ENCODE assay signal across 17 cellular contexts in genomic region chr7:49324707-49325106, GRCh38.
DNase-seq lines count a peak whose midpoint lies in the region; TF ChIP-seq lines count a peak whose summit lies in the region.
"Had no signal": no experiment of that assay in that cellular context is flagged by ENCODE, and none has a peak within 500 bp of the region (broad histone marks: within the 10 kb centered on the region; RNA-seq: fewer than 3 reads in every experiment).

No MANE protein-coding gene starts in this region.

- no peak overlapping the region for H3K4ac ChIP-seq in H9 (ENCODE audit: low read depth, low read length)

- no peak overlapping the region for H2BK20ac ChIP-seq in H9 (ENCODE audit: low read depth, low read length, poor library complexity, severe bottlenecking)

- no peaks in the 10 kb centered on the region for H3K36me3 ChIP-seq in HAP-1 (replicated peaks)
- H3K36me3 ChIP-seq: BLaER1 treated with 17β-estradiol and CSF1 and Interleukin-3, amounts not matched to agents 10 nM and 100 nM had no signal

- no peak overlapping the region for H3T11ph ChIP-seq in H9 (ENCODE audit: low read length)

- in situ Hi-C loops in HAP-1 (cut with MboI; ENCODE audit: low sequenced_read_pairs) = no loop called here

- H3K23ac ChIP-seq in H9 (ENCODE audit: insufficient read length, low read depth, low read length) = no peak overlapping the region

- no peak overlapping the region for H3K27ac ChIP-seq in H9 (ENCODE audit: insufficient read length, low read depth, low read length)
- H3K27ac ChIP-seq: body of pancreas had no signal

- H4K91ac ChIP-seq in H9 (ENCODE audit: insufficient read length, low read depth, low read length) = no peak overlapping the region

- TF ChIP-seq CTCF in AG10803 (conservative IDR thresholded peaks at IDR 0.05; ENCODE audit: low read length) (peak; percentile 25), H9 (conservative IDR thresholded peaks at IDR 0.05) (peak; percentile 44; the same call in 2 of the 3 replicates)

- H2BK12ac ChIP-seq in H9 (ENCODE audit: insufficient read length, low read depth, low read length) = no peak overlapping the region

- H3K27ac Mint-ChIP-seq in H9 = no peak overlapping the region
- H3K27ac Mint-ChIP-seq: activated CD4-positive, alpha-beta T cell treated with anti-CD3 and anti-CD28 coated beads, Interleukin-2, amount 10 ng/mL, durations not matched to agents 7 days and 5 days; activated T-helper 17 cell treated with anti-CD3 and anti-CD28 coated beads, Interleukin-2, amount 50 U/mL, for 72 hours; stimulated activated naive CD8-positive, alpha-beta T cell treated with anti-CD3 and anti-CD28 coated beads, Interleukin-15, Interleukin-2, amounts not matched to agents 100 ng/mL and 50 ng/mL, for 24 hours had no signal

- H3K23me2 ChIP-seq in H9 (ENCODE audit: insufficient read length, low read depth, low read length, poor library complexity, severe bottlenecking) = no peaks in the 10 kb centered on the region

- H3K18ac ChIP-seq in H9 (ENCODE audit: insufficient read length, low read depth, low read length) = peak overlapping the region; percentile 42

- DNase-seq in AG10803 (ENCODE audit: low read depth) (peak; percentile 6), H9 (no peak), RPMI7951 (ENCODE audit: low read depth) (peak; percentile 78), fibroblast of the conjunctiva (ENCODE audit: low read depth) (peak; percentile 3), HAP-1 (ENCODE audit: low spot score in 2 of 2) (no peak), GDM1 (lab: John Stamatoyannopoulos, UW) (no peak), Kasumi-1 (lab: John Stamatoyannopoulos, UW) (no peak)
- no peak for DNase-seq in activated effector memory CD4-positive, alpha-beta T cell treated with anti-CD3 and anti-CD28 coated beads, Interleukin-2, amount 50 U/mL, for 16 hours
- DNase-seq: activated CD4-positive, alpha-beta T cell treated with anti-CD3 and anti-CD28 coated beads, Interleukin-2, amount 10 ng/mL, durations not matched to agents 7 days and 5 days; body of pancreas; NCI-H69; retina; stimulated activated CD4-positive, alpha-beta T cell treated with anti-CD3 and anti-CD28 coated beads, Interleukin-4, amount 100 ng/mL, for 4 hours; T-helper 1 cell had no signal

- peak overlapping the region; percentile 92 for H2AK5ac ChIP-seq in H9 (ENCODE audit: insufficient read length, low read length)

- no peak overlapping the region for H2AFZ ChIP-seq in H9 (ENCODE audit: low read length)

- no peak overlapping the region for H3K4me3 Mint-ChIP-seq in H9
- H3K4me3 Mint-ChIP-seq: activated CD4-positive, alpha-beta T cell treated with anti-CD3 and anti-CD28 coated beads, Interleukin-2, amount 10 ng/mL, durations not matched to agents 7 days and 5 days; activated T-helper 17 cell treated with anti-CD3 and anti-CD28 coated beads, Interleukin-2, amount 50 U/mL, for 72 hours; stimulated activated naive CD8-positive, alpha-beta T cell treated with anti-CD3 and anti-CD28 coated beads, Interleukin-15, Interleukin-2, amounts not matched to agents 100 ng/mL and 50 ng/mL, for 24 hours had no signal

- H3K9me3 Mint-ChIP-seq in H9 = no peaks in the 10 kb centered on the region
- H3K9me3 Mint-ChIP-seq: activated CD4-positive, alpha-beta T cell treated with anti-CD3 and anti-CD28 coated beads, Interleukin-2, amount 10 ng/mL, durations not matched to agents 7 days and 5 days; stimulated activated naive CD8-positive, alpha-beta T cell treated with anti-CD3 and anti-CD28 coated beads, Interleukin-15, Interleukin-2, amounts not matched to agents 100 ng/mL and 50 ng/mL, for 24 hours had no signal

- H3K56ac ChIP-seq in H9 (ENCODE audit: insufficient read length, low read depth, low read length) = no peak overlapping the region

- H3K4me1 Mint-ChIP-seq in H9 = peaks cover 3 to 11% of the 10 kb centered on the region in 2 experiments; a peak in 2 of 4 replicates
- H3K4me1 Mint-ChIP-seq: activated CD4-positive, alpha-beta T cell treated with anti-CD3 and anti-CD28 coated beads, Interleukin-2, amount 10 ng/mL, durations not matched to agents 7 days and 5 days; activated T-helper 17 cell treated with anti-CD3 and anti-CD28 coated beads, Interleukin-2, amount 50 U/mL, for 72 hours had no signal

- no peak overlapping the region for H2BK5ac ChIP-seq in H9 (ENCODE audit: insufficient read length, low read length)

- H3K9ac ChIP-seq in H9 (ENCODE audit: extremely low read depth, insufficient read length, low read length) = no peak overlapping the region
- H3K9ac ChIP-seq: BLaER1 treated with 17β-estradiol and CSF1 and Interleukin-3, amounts not matched to agents 10 nM and 100 nM had no signal

- no peak overlapping the region for H2BK15ac ChIP-seq in H9 (ENCODE audit: low read depth, low read length)

- H3K4me1 ChIP-seq in H9 (ENCODE audit: insufficient read depth, low read length) = no peaks in the 10 kb centered on the region
- H3K4me1 ChIP-seq in HAP-1 = no peaks in the 10 kb centered on the region
- H3K4me1 ChIP-seq: body of pancreas had no signal

- no peak overlapping the region for H3K4me3 ChIP-seq in AG10803 (ENCODE audit: low read length)
- H3K4me3 ChIP-seq in HAP-1 = no peak overlapping the region
- H3K4me3 ChIP-seq: BLaER1 treated with 17β-estradiol and CSF1 and Interleukin-3, amounts not matched to agents 10 nM and 100 nM; body of pancreas had no signal

- H3K27me3 ChIP-seq in H9 (ENCODE audit: insufficient read depth, low read length) (no peaks in the 10 kb centered on the region), HAP-1 (ENCODE audit: low read depth) (no peaks in the 10 kb centered on the region)
- H3K27me3 ChIP-seq: BLaER1 treated with 17β-estradiol and CSF1 and Interleukin-3, amounts not matched to agents 10 nM and 100 nM; body of pancreas had no signal

- no peaks in the 10 kb centered on the region for H3K36me3 Mint-ChIP-seq in H9 (ENCODE audit: insufficient read depth in 1 of 3, low read depth in 3 of 3)

- no peak overlapping the region for H3K4me2 ChIP-seq in H9 (ENCODE audit: insufficient read depth, insufficient read length, low read length)

- no peak overlapping the region for H4K8ac ChIP-seq in H9 (replicated peaks; ENCODE audit: insufficient read length, low read depth, low read length)

- H3K9me3 ChIP-seq in H9 (ENCODE audit: control insufficient read depth, low read depth, low read length) (no peaks in the 10 kb centered on the region), HAP-1 (no peaks in the 10 kb centered on the region)
- H3K9me3 ChIP-seq: BLaER1 treated with 17β-estradiol and CSF1 and Interleukin-3, amounts not matched to agents 10 nM and 100 nM; body of pancreas had no signal

- no peak overlapping the region for H2BK120ac ChIP-seq in H9 (ENCODE audit: low read depth, low read length, poor library complexity, severe bottlenecking)

- no peak overlapping the region for H3K14ac ChIP-seq in H9 (ENCODE audit: insufficient read depth, low read length)

- no peak overlapping the region for H4K5ac ChIP-seq in H9 (ENCODE audit: insufficient read length, low read depth, low read length)

- no peaks in the 10 kb centered on the region for H3K79me2 ChIP-seq in H9 (ENCODE audit: insufficient read depth, low read length)

- WGBS in H9 (ENCODE audit: extremely low coverage, insufficient read length, low lambda C conversion rate) = no CpG with 5 or more reads among the region's 1 CpG

- no peaks in the 10 kb centered on the region for H3K79me1 ChIP-seq in H9 (ENCODE audit: insufficient read depth, low read depth, low read length, poor library complexity, severe bottlenecking)

- no peaks in the 10 kb centered on the region for H3K27me3 Mint-ChIP-seq in H9 (ENCODE audit: low read depth)
- H3K27me3 Mint-ChIP-seq: activated CD4-positive, alpha-beta T cell treated with anti-CD3 and anti-CD28 coated beads, Interleukin-2, amount 10 ng/mL, durations not matched to agents 7 days and 5 days; activated T-helper 17 cell treated with anti-CD3 and anti-CD28 coated beads, Interleukin-2, amount 50 U/mL, for 72 hours; stimulated activated naive CD8-positive, alpha-beta T cell treated with anti-CD3 and anti-CD28 coated beads, Interleukin-15, Interleukin-2, amounts not matched to agents 100 ng/mL and 50 ng/mL, for 24 hours had no signal

- no peaks in the 10 kb centered on the region for H4K20me1 ChIP-seq in H9 (ENCODE audit: control insufficient read depth, insufficient read depth, insufficient read length)
- H4K20me1 ChIP-seq: BLaER1 treated with 17β-estradiol and CSF1 and Interleukin-3, amounts not matched to agents 10 nM and 100 nM had no signal

Comparison
In these comparisons a context has a peak if more than half of its experiments do, and no peak if none do; other contexts are left out.
1. DNase-seq: peak in AG10803 (single experiment), RPMI7951 (single experiment) and fibroblast of the conjunctiva (single experiment); none in H9 (single experiment), HAP-1 (0 of 2), GDM1 (single experiment), Kasumi-1 (0 of 2) and activated effector memory CD4-positive, alpha-beta T cell treated with anti-CD3 and anti-CD28 coated beads, Interleukin-2, amount 50 U/mL, for 16 hours (single experiment).